In the genomic region with DNA sequence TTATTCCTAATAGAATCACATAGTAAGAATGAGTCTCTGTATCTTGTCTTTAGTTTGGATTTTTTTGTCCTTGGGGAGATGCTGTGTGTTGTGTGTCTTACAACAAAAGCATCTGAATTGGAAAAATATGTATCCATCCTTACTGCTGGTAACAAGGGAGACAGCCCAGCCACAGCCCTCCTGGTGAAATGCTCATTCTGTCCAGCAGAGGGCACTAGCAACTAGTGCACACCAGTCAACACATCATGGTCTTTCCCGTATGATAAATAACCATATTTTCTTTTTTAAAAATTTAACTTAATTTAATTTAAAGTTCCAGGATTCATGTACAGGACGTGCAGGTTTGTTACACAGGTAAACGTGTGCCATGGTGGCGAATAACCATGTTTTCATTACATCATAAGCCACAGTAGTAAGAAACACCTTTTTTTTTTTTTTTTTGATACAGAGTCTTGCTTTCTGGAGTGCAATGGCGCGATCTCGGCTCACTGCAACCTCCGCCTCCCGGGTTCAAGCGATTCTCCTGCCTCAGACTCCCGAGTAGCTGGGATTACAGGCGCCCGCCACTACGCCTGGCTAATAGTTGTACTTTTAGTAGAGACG, we compare ENCODE assay signal across 8 cellular contexts.
A peak's percentile ranks its signal among the peaks of the same experiment; 100 is the strongest.
DNase-seq lines count a peak whose midpoint lies in the region; ATAC-seq and TF ChIP-seq lines count a peak whose summit lies in the region.

No MANE protein-coding gene starts in this region.

- H3K9me3 ChIP-seq in IMR-90 (ENCODE audit: control insufficient read depth, insufficient read depth, low read length) (no peaks in the 10 kb centered on the region), Peyer's patch (no peaks in the 10 kb centered on the region), testis (no peaks in the 10 kb centered on the region)

- H3K4me3 ChIP-seq in IMR-90 (ENCODE audit: insufficient read depth, low read depth, low read length): no peak overlapping the region
- H3K4me3 ChIP-seq in Peyer's patch: no peak overlapping the region
- H3K4me3 ChIP-seq in fibroblast of the aortic adventitia (ENCODE audit: low read depth, low read length): no peak overlapping the region
- H3K4me3 ChIP-seq in testis: peak overlapping the region in 1 of 2 donors; percentile 7

- intact Hi-C loops in IMR-90 (cut with micrococcal nuclease) (loop anchor here (1.0 to 10.0 kb wide), 9 partner anchors 86 to 1501 kb away; partner anchors contain the start of gene PTBP2), testis (cut with DNase I; ENCODE audit: low total_unique reads) (no loop called here)

- H3K18ac ChIP-seq in IMR-90 (ENCODE audit: low read depth, low read length): no peak overlapping the region

- TF ChIP-seq POLR2A in IMR-90 (IDR thresholded peaks at IDR 0.05; ENCODE audit: low read depth, low read length) (no peak), Peyer's patch (IDR thresholded peaks at IDR 0.05) (no peak), testis (IDR thresholded peaks at IDR 0.05) (no peak)

- H2AK5ac ChIP-seq in IMR-90 (ENCODE audit: low read depth, low read length): no peak overlapping the region

- H3K4ac ChIP-seq in IMR-90 (ENCODE audit: low read depth, low read length): no peak overlapping the region

- no peak overlapping the region for H3K56ac ChIP-seq in IMR-90 (ENCODE audit: extremely low read depth, insufficient read depth, low read length)

- TF ChIP-seq RAD21 in IMR-90 (IDR thresholded peaks at IDR 0.05; ENCODE audit: low read length): peak; percentile 94

- no TSS peak for BruUV-seq in IMR-90 (replicated peaks; lab: Mats Ljungman, UMichigan)

- in situ Hi-C loops in IMR-90 (cut with MboI; ENCODE audit: low sequenced_read_pairs): loop anchor here (10.0 to 25.0 kb wide), 3 partner anchors 821 to 1498 kb away; no protein-coding TSS in a partner anchor

- H3K4me1 ChIP-seq in IMR-90 (ENCODE audit: control insufficient read depth, insufficient read depth, low read length): peaks cover 4% of the 10 kb centered on the region
- H3K4me1 ChIP-seq in Peyer's patch: no peaks in the 10 kb centered on the region
- H3K4me1 ChIP-seq in testis: no peaks in the 10 kb centered on the region

- dilution Hi-C loops in IMR-90 (cut with HindIII; ENCODE audit: low sequenced_read_pairs, unreplicated experiment): no loop called here

- no peak overlapping the region for H4K8ac ChIP-seq in IMR-90 (ENCODE audit: low read depth in 2 of 2, low read length in 2 of 2)

- peak; percentile 87 for ATAC-seq in GM21528 (IDR thresholded peaks at IDR 0.05; ENCODE audit: low FRiP score, unreplicated experiment)
- ATAC-seq in IMR-90 (ENCODE audit: low read depth): peak; percentile 85

- no peak overlapping the region for H2BK5ac ChIP-seq in IMR-90 (ENCODE audit: low read depth, low read length, poor library complexity, severe bottlenecking)

- no peak overlapping the region for H3K9ac ChIP-seq in IMR-90 (ENCODE audit: low read depth, low read length)

- no peaks in the 10 kb centered on the region for H3K27me3 ChIP-seq in IMR-90 (ENCODE audit: control insufficient read depth, insufficient read depth, low read length)
- no peaks in the 10 kb centered on the region for H3K27me3 ChIP-seq in Peyer's patch
- no peaks in the 10 kb centered on the region for H3K27me3 ChIP-seq in testis

- CTCF ChIA-PET in IMR-90 (lab: Yijun Ruan, JAX): no interaction called here

- H3K14ac ChIP-seq in IMR-90 (replicated peaks; ENCODE audit: low read depth, low read length): no peak overlapping the region

- no peak overlapping the region for H2BK120ac ChIP-seq in IMR-90 (ENCODE audit: low read depth, low read length)

- no peak overlapping the region for H2AK9ac ChIP-seq in IMR-90 (replicated peaks; ENCODE audit: low read depth, low read length, poor library complexity)

- no peak overlapping the region for H3K4me2 ChIP-seq in IMR-90 (ENCODE audit: low read depth, low read length)

- no peak overlapping the region for H4K91ac ChIP-seq in IMR-90 (ENCODE audit: insufficient read depth, low read depth, low read length)

- no peaks in the 10 kb centered on the region for H4K20me1 ChIP-seq in IMR-90 (ENCODE audit: insufficient read depth, low read length)

- DNase-seq in EH (ENCODE audit: low read depth) (peak; percentile 75), IMR-90 (peak; percentile 76), Peyer's patch (peak; percentile 57 to 90 (median 69)), activated T-helper 1 cell treated with Interleukin-2 at 50 U/mL for 16 hours (ENCODE audit: low read depth) (peak; percentile 41), fibroblast of the aortic adventitia (ENCODE audit: low read depth) (peak; percentile 88), nucleus accumbens (lab: John Stamatoyannopoulos, UW) (peak in 50 of 56 donors; percentile 1 to 89 (median 57)), testis (peak; percentile 93)

- 97% methylated on average over 6 of the region's 15 CpGs; no CpG with 5 or more reads in 1 of the 2 experiments for WGBS in IMR-90 (ENCODE audit: extremely low coverage in 2 of 2, insufficient read length in 1 of 2), 2 experiments
- 37 to 55% methylated on average over 15 of the region's 15 CpGs for WGBS in testis, 2 donors

- H3K23ac ChIP-seq in IMR-90 (ENCODE audit: low read depth, low read length): no peak overlapping the region

- H3K27ac ChIP-seq in IMR-90 (ENCODE audit: insufficient read depth, low read length) (no peak overlapping the region), Peyer's patch (no peak overlapping the region), testis (no peak overlapping the region)

- no peaks in the 10 kb centered on the region for H3K9me1 ChIP-seq in IMR-90 (ENCODE audit: insufficient read depth, low read length)

- no peak overlapping the region for H2BK15ac ChIP-seq in IMR-90 (ENCODE audit: low read depth, low read length)

- H2BK20ac ChIP-seq in IMR-90 (ENCODE audit: low read depth, low read length): no peak overlapping the region

- H3K79me1 ChIP-seq in IMR-90 (ENCODE audit: low read depth in 1 of 2, low read length in 2 of 2): no peaks in the 10 kb centered on the region

- no peak overlapping the region for H4K5ac ChIP-seq in IMR-90 (ENCODE audit: low read depth, low read length)

- H3K36me3 ChIP-seq in IMR-90 (ENCODE audit: control insufficient read depth, insufficient read depth, low read length): no peaks in the 10 kb centered on the region
- H3K36me3 ChIP-seq in Peyer's patch: no peaks in the 10 kb centered on the region
- H3K36me3 ChIP-seq in testis (ENCODE audit: low read depth, missing control alignments): no peaks in the 10 kb centered on the region

- POLR2A ChIA-PET in IMR-90 (lab: Charles Lee; ENCODE audit: unreplicated experiment): no interaction called here

- H2AFZ ChIP-seq in IMR-90 (replicated peaks; ENCODE audit: low read length, poor library complexity): no peak overlapping the region

- TF ChIP-seq CTCF in IMR-90 (conservative IDR thresholded peaks at IDR 0.05; ENCODE audit: low read depth, low read length) (peak; percentile 92), Peyer's patch (IDR thresholded peaks at IDR 0.05) (peak; percentile 51 to 81 (median 74)), fibroblast of the aortic adventitia (IDR thresholded peaks at IDR 0.05; ENCODE audit: insufficient read depth, low read length) (peak; percentile 96), testis (IDR thresholded peaks at IDR 0.05) (peak; percentile 65 to 92 (median 84))

TF ChIP-seq in IMR-90, 13 proteins besides CTCF, POLR2A, EP300 and RAD21:
- TF ChIP-seq SMC3 (IDR thresholded peaks at IDR 0.05; ENCODE audit: low read depth, low read length) (peak; percentile 93), BHLHE40 (IDR thresholded peaks at IDR 0.05; ENCODE audit: low read depth, low read length) (no peak)

Comparison
In these comparisons a context has a peak if more than half of its experiments do, and no peak if none do; other contexts are left out.
1. DNase-seq: peak in every context shown above with its lines; median percentile 93 in testis; 88 in fibroblast of the aortic adventitia; 76 in IMR-90; 75 in EH; 69 in Peyer's patch; 57 in nucleus accumbens; 41 in activated T-helper 1 cell treated with Interleukin-2 at 50 U/mL for 16 hours.